8 cellular contexts compared by ENCODE assay signal in genomic region chr15:98650871-98651481, GRCh38. TPM values are rescaled to one million over a fixed set of nuclear protein-coding genes. Genes with fewer than 3 reads are reported as not detected.
DNase-seq lines count a peak whose midpoint lies in the region; ATAC-seq and TF ChIP-seq lines count a peak whose summit lies in the region.

No MANE protein-coding gene starts in this region.

- peak overlapping the region; percentile 87 for H3K4ac ChIP-seq in trophoblast cell (ENCODE audit: low read depth, low read length)

- peak overlapping the region; percentile 97 for H3K9ac ChIP-seq in trophoblast cell (ENCODE audit: low read length)

- H3K79me2 ChIP-seq in trophoblast cell (ENCODE audit: control insufficient read depth, insufficient read depth, low read length, poor library complexity): peaks cover 28% of the 10 kb centered on the region

- peak overlapping the region; percentile 72 for H2AFZ ChIP-seq in trophoblast cell (ENCODE audit: insufficient read depth, low read length, poor library complexity)

- peak overlapping the region; percentile 84 for H2BK5ac ChIP-seq in trophoblast cell (ENCODE audit: low read depth, low read length, poor library complexity)

- peak overlapping the region; percentile 83 for H4K91ac ChIP-seq in trophoblast cell (ENCODE audit: low read depth, low read length)

- TF ChIP-seq CTCF in HFF-Myc (IDR thresholded peaks at IDR 0.05; ENCODE audit: low read depth, low read length, missing control alignments): no peak

- H2BK12ac ChIP-seq in trophoblast cell (ENCODE audit: low read length): no peak overlapping the region

- peaks cover 0 to 4% of the 10 kb centered on the region in 2 experiments for H3K4me1 ChIP-seq in trophoblast cell (ENCODE audit: control insufficient read depth in 1 of 2, insufficient read depth in 2 of 2, low read length in 2 of 2)

- H3K27ac ChIP-seq in trophoblast cell (ENCODE audit: low read depth, low read length): no peak overlapping the region

- H3K18ac ChIP-seq in trophoblast cell (ENCODE audit: low read length): peak overlapping the region; percentile 83

- peak overlapping the region; percentile 4 for H4K12ac ChIP-seq in trophoblast cell (ENCODE audit: low read depth, low read length)

- no CpG with 5 or more reads among the region's 37 CpGs for WGBS in trophoblast cell (ENCODE audit: extremely low coverage, insufficient coverage, insufficient read length)

- peaks cover under 1% of the 10 kb centered on the region in 2 experiments for H3K36me3 ChIP-seq in trophoblast cell (ENCODE audit: control insufficient read depth in 1 of 2, insufficient read depth in 2 of 2, low read length in 2 of 2)

- H3K4me3 ChIP-seq in HFF-Myc (replicated peaks; ENCODE audit: low read depth, low read length): peak overlapping the region; percentile 72
- H3K4me3 ChIP-seq in trophoblast cell (ENCODE audit: low read depth, low read length): peak overlapping the region; percentile 98

- peak overlapping the region; percentile 86 for H3K14ac ChIP-seq in trophoblast cell (ENCODE audit: low read length)

- peaks cover 33% of the 10 kb centered on the region for H3K79me1 ChIP-seq in trophoblast cell (ENCODE audit: low read length)

- no peak overlapping the region for H3K23ac ChIP-seq in trophoblast cell (ENCODE audit: low read length)

- H3K27me3 ChIP-seq in trophoblast cell (ENCODE audit: insufficient read depth, low read length): no peaks in the 10 kb centered on the region

- peak overlapping the region; percentile 92 for H3K4me2 ChIP-seq in trophoblast cell (ENCODE audit: low read length)

- H3K9me3 ChIP-seq in trophoblast cell (ENCODE audit: insufficient read depth, low read depth, low read length): no peaks in the 10 kb centered on the region

- DNase-seq in HFF-Myc (ENCODE audit: extremely low read depth, low read depth): no peak
- peak; percentile 9 for DNase-seq in activated T-cell treated with anti-CD3 and anti-CD28 coated beads for 1 hour (ENCODE audit: low read depth)
- peak; percentile 56 for DNase-seq in fibroblast of peridontal ligament (ENCODE audit: extremely low read depth)
- DNase-seq in trophoblast cell: peak; percentile 29 to 52
- DNase-seq in NCI-H187 (lab: John Stamatoyannopoulos, UW): no peak
- no peak for DNase-seq in ecto neural progenitor cell (ENCODE audit: low spot score)
- no peak for DNase-seq in mesenteric fat pad (ENCODE audit: low spot score)

- peak overlapping the region; percentile 83 for H4K8ac ChIP-seq in trophoblast cell (ENCODE audit: low read depth, low read length)

- peak overlapping the region; percentile 10 for H2BK120ac ChIP-seq in trophoblast cell (ENCODE audit: insufficient read depth, low read length, poor library complexity)

- peak overlapping the region; percentile 55 for H2AK5ac ChIP-seq in trophoblast cell (ENCODE audit: low read length)

- no peak for ATAC-seq in HG02840 (IDR thresholded peaks at IDR 0.05; ENCODE audit: low FRiP score, unreplicated experiment)

RNA-seq across cellular contexts. Expression of gene IGF1R, which starts 2.6 kb away (rescaled TPM):
- 121 and 126 TPM in 2 replicates for polyA plus RNA-seq in trophoblast cell (2013)
- 29.2 TPM for total RNA-seq in mesenteric fat pad

Comparison
In these comparisons a context has a peak if more than half of its experiments do, and no peak if none do; other contexts are left out.
1. DNase-seq: peak in activated T-cell treated with anti-CD3 and anti-CD28 coated beads for 1 hour (single experiment), fibroblast of peridontal ligament (single experiment) and trophoblast cell (2 of 2); none in HFF-Myc (single experiment), NCI-H187 (0 of 2), ecto neural progenitor cell (single experiment) and mesenteric fat pad (single experiment).